ENCODE assay signal across 1 cellular context in the genomic region with DNA sequence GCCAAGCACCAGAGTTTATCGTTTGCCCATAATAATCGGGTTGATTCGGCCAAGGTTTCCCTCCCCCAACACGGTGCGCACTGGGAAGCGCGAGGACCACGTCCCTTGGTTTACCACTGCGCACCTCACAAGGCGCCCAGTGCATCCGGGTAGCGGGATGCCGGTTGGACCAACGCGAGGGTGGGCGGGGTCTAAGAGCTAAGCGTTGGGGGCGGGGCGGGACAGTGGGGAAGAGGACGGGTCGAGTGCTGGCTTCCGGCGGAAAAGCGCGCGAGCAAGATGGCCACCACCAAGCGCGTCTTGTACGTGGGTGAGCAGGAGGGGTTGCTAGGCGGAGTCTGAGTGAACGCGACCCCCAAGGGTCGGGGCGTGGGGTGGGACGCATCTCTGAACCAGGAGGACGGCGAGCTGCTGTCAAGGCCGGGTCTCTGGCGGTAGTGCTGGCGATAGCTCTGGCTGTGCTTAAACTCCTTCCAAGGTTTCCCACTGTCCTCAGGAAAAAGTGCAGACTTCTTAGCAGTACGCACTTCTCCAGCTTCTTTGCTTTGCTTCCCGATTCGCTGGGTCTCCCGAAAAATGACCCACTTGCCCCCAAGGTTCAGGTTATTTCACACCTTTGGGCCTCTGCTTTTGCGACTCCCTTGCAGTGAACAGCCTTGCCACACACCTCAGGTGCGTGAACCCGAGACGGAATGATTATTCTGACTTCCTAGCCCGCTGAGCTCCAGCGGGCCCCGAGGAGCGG.
A peak's percentile ranks its signal among the peaks of the same experiment; 100 is the strongest.
TF ChIP-seq lines count a peak whose summit lies in the region.

PPIE (plus strand) TSS at position 261 of the 745 bp plus-strand sequence; CDS start at position 280, 19 bp downstream.

TF ChIP-seq in GM12878, 131 proteins besides CTCF, POLR2A, EP300 and RAD21 (continued from another document and continues in another):
- TF ChIP-seq ZNF687 (IDR thresholded peaks at IDR 0.05): peak; percentile 93
- peak; percentile 24; the same call in 1 of the 2 replicates for TF ChIP-seq CREB1 (IDR thresholded peaks at IDR 0.05; ENCODE audit: low read depth)
- TF ChIP-seq ELK1 (IDR thresholded peaks at IDR 0.05; ENCODE audit: low read depth, low read length): 0 out of 2 replicates have a peak, but pooled peaks have one; percentile 48
- TF ChIP-seq PRDM15 (CRISPR knock-in tag; IDR thresholded peaks at IDR 0.05): no peak
- peak; percentile 22; the same call in 1 of the 2 replicates for TF ChIP-seq HCFC1 (IDR thresholded peaks at IDR 0.05; ENCODE audit: low read length)
- TF ChIP-seq RB1 (IDR thresholded peaks at IDR 0.05; ENCODE audit: borderline replicate concordance): 0 out of 2 replicates have a peak, but pooled peaks have one; percentile 17
- TF ChIP-seq TBL1XR1 (IDR thresholded peaks at IDR 0.05; ENCODE audit: low read depth, low read length): 0 out of 2 replicates have a peak, but pooled peaks have one; percentile 23
- TF ChIP-seq MEF2B (IDR thresholded peaks at IDR 0.05; ENCODE audit: partially characterized antibody, poor library complexity, severe bottlenecking): peak; percentile 18
- peak; percentile 40 for TF ChIP-seq NRF1 (conservative IDR thresholded peaks at IDR 0.05; ENCODE audit: low read depth, low read length)
- TF ChIP-seq KDM1A (IDR thresholded peaks at IDR 0.05; ENCODE audit: borderline replicate concordance): no peak
- no peak for TF ChIP-seq SRF (IDR thresholded peaks at IDR 0.05; ENCODE audit: low read depth in 2 of 2, low read length in 2 of 2)
- TF ChIP-seq MYC (IDR thresholded peaks at IDR 0.05; ENCODE audit: insufficient read depth, insufficient read length, insufficient replicate concordance, low read length, severe bottlenecking): no peak
- peak; percentile 69 for TF ChIP-seq SIN3A (IDR thresholded peaks at IDR 0.05; ENCODE audit: low read depth, low read length)
- TF ChIP-seq BHLHE40 (IDR thresholded peaks at IDR 0.05; ENCODE audit: borderline replicate concordance in 1 of 2, low read depth in 2 of 2, low read length in 1 of 2): peak in 1 of 2 experiments; percentile 21; a peak in 1 of 4 replicates
- TF ChIP-seq PML (IDR thresholded peaks at IDR 0.05; ENCODE audit: low read length): no peak
- TF ChIP-seq REST (IDR thresholded peaks at IDR 0.05; ENCODE audit: low read depth, low read length): no peak
- no peak for TF ChIP-seq NFXL1 (IDR thresholded peaks at IDR 0.05; ENCODE audit: borderline replicate concordance)
- TF ChIP-seq ZNF622 (IDR thresholded peaks at IDR 0.05): no peak
- TF ChIP-seq ZNF207 (IDR thresholded peaks at IDR 0.05; ENCODE audit: borderline replicate concordance): no peak
- TF ChIP-seq, protein P1, sequence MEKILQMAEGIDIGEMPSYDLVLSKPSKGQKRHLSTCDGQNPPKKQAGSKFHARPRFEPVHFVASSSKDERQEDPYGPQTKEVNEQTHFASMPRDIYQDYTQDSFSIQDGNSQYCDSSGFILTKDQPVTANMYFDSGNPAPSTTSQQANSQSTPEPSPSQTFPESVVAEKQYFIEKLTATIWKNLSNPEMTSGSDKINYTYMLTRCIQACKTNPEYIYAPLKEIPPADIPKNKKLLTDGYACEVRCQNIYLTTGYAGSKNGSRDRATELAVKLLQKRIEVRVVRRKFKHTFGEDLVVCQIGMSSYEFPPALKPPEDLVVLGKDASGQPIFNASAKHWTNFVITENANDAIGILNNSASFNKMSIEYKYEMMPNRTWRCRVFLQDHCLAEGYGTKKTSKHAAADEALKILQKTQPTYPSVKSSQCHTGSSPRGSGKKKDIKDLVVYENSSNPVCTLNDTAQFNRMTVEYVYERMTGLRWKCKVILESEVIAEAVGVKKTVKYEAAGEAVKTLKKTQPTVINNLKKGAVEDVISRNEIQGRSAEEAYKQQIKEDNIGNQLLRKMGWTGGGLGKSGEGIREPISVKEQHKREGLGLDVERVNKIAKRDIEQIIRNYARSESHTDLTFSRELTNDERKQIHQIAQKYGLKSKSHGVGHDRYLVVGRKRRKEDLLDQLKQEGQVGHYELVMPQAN (conservative IDR thresholded peaks at IDR 0.05): peak; percentile 66
- peak; percentile 60; the same call in 1 of the 2 replicates for TF ChIP-seq CHD2 (IDR thresholded peaks at IDR 0.05; ENCODE audit: borderline replicate concordance, low read depth, low read length)
- peak; percentile 82 for TF ChIP-seq GABPA (IDR thresholded peaks at IDR 0.05; ENCODE audit: low read depth)
- peak in 1 of 2 experiments; percentile 29; a peak in 1 of 4 replicates for TF ChIP-seq IKZF2 (IDR thresholded peaks at IDR 0.05)
- TF ChIP-seq RELA (IDR thresholded peaks at IDR 0.05; ENCODE audit: borderline replicate concordance, partially characterized antibody): no peak
- TF ChIP-seq POLR2AphosphoS2 (IDR thresholded peaks at IDR 0.05; ENCODE audit: low read depth, low read length): 0 out of 2 replicates have a peak, but pooled peaks have one; percentile 43
- TF ChIP-seq, protein P2, sequence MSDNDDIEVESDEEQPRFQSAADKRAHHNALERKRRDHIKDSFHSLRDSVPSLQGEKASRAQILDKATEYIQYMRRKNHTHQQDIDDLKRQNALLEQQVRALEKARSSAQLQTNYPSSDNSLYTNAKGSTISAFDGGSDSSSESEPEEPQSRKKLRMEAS (IDR thresholded peaks at IDR 0.05; ENCODE audit: low read depth, low read length): peak; percentile 74
- TF ChIP-seq HDGF (IDR thresholded peaks at IDR 0.05): 0 out of 2 replicates have a peak, but pooled peaks have one; percentile 25
- TF ChIP-seq RUNX3 (IDR thresholded peaks at IDR 0.05; ENCODE audit: low read length): peak; percentile 29; the same call in 1 of the 2 replicates
- TF ChIP-seq CUX1 (IDR thresholded peaks at IDR 0.05; ENCODE audit: insufficient replicate concordance, low read depth, low read length): no peak
- TF ChIP-seq MTA2 (IDR thresholded peaks at IDR 0.05; ENCODE audit: low read depth): no peak; the same call in 1 of the 2 replicates
- TF ChIP-seq MXI1 (IDR thresholded peaks at IDR 0.05; ENCODE audit: low read depth, low read length): peak; percentile 37
- TF ChIP-seq LARP7 (IDR thresholded peaks at IDR 0.05): no peak
- no peak for TF ChIP-seq SUPT20H (IDR thresholded peaks at IDR 0.05; ENCODE audit: borderline replicate concordance, control insufficient read depth, low read depth, low read length)
- no peak for TF ChIP-seq ZSCAN29 (IDR thresholded peaks at IDR 0.05)
